ENCODE assay signal across 13 cellular contexts in genomic region chr2:55761526-55761925, GRCh38.
DNase-seq lines count a peak whose midpoint lies in the region; ATAC-seq, FAIRE-seq and TF ChIP-seq lines count a peak whose summit lies in the region.
"Had no signal": no experiment of that assay in that cellular context is flagged by ENCODE, and none has a peak within 500 bp of the region (broad histone marks: within the 10 kb centered on the region; RNA-seq: fewer than 3 reads in every experiment).

No MANE protein-coding gene starts in this region.

- H3K4me3 ChIP-seq in ACC112 (ENCODE audit: low read depth, low read length) (no peak overlapping the region), adipocyte (ENCODE audit: low read length) (peak overlapping the region; percentile 28)
- H3K4me3 ChIP-seq: PC-9 had no signal

- ATAC-seq in left lobe of liver (no peak), GM21825 (IDR thresholded peaks at IDR 0.05; ENCODE audit: unreplicated experiment) (no peak)
- ATAC-seq: activated CD8-positive, alpha-beta T cell treated with anti-CD3 and anti-CD28 coated beads for 36 hours had no signal

- H3K27ac ChIP-seq in ACC112 (ENCODE audit: low read depth, low read length): peak overlapping the region; percentile 38
- H3K27ac ChIP-seq: PC-9, WERI-Rb-1 had no signal

- H3K9ac ChIP-seq in adipocyte (ENCODE audit: low read length): peak overlapping the region; percentile 73

- H2AFZ ChIP-seq in ACC112 (ENCODE audit: low read length, unreplicated experiment): peak overlapping the region; percentile 65
- H2AFZ ChIP-seq: PC-9 had no signal

- H3K4me1 ChIP-seq in ACC112 (ENCODE audit: control insufficient read depth, insufficient read depth, low read length, unreplicated experiment) (peaks cover 18% of the 10 kb centered on the region), adipocyte (ENCODE audit: control insufficient read depth, insufficient read depth, low read length) (peaks cover 47% of the 10 kb centered on the region)

- FAIRE-seq in H54 (lab: Jason Lieb, UNC): no peak

- H3K79me2 ChIP-seq in ACC112 (ENCODE audit: control insufficient read depth, insufficient read depth, low read length, unreplicated experiment): no peaks in the 10 kb centered on the region

- DNase-seq in adipocyte (ENCODE audit: low read depth): peak; percentile 88
- peak; percentile 97 for DNase-seq in fibroblast of gingiva (ENCODE audit: low read depth)
- peak; percentile 59 for DNase-seq in non-pigmented ciliary epithelial cell (ENCODE audit: low read depth)
- no peak for DNase-seq in left lobe of liver (ENCODE audit: low spot score)
- no peak for DNase-seq in H54 (ENCODE audit: insufficient read length, low spot score)
- no peak for DNase-seq in MV-4-11 (lab: John Stamatoyannopoulos, UW)
- DNase-seq: activated CD8-positive, alpha-beta T cell treated with anti-CD3 and anti-CD28 coated beads for 36 hours; CD8-positive, alpha-beta memory T cell; PC-9; T-helper 1 cell; WERI-Rb-1 had no signal

- H3K9me3 ChIP-seq in adipocyte (ENCODE audit: control insufficient read depth, low read length): no peaks in the 10 kb centered on the region

- H3K36me3 ChIP-seq in ACC112 (ENCODE audit: insufficient read depth, low read length) (no peaks in the 10 kb centered on the region), adipocyte (ENCODE audit: control insufficient read depth, insufficient read depth, low read length, severe bottlenecking) (no peaks in the 10 kb centered on the region)
- H3K36me3 ChIP-seq: WERI-Rb-1 had no signal

- TF ChIP-seq POLR2A in H54 (IDR thresholded peaks at IDR 0.05; ENCODE audit: low read depth, low read length): no peak

- no peaks in the 10 kb centered on the region for H3K27me3 ChIP-seq in ACC112 (ENCODE audit: insufficient read depth, low read length)
- no peaks in the 10 kb centered on the region for H3K27me3 ChIP-seq in adipocyte (replicated peaks; ENCODE audit: control insufficient read depth, insufficient read depth, low read length)

Comparison
In these comparisons a context has a peak if more than half of its experiments do, and no peak if none do; other contexts are left out.
1. DNase-seq: peak in adipocyte (single experiment), fibroblast of gingiva (single experiment) and non-pigmented ciliary epithelial cell (single experiment); none in left lobe of liver (single experiment), H54 (single experiment) and MV-4-11 (single experiment).